Comparison of ENCODE assay signal across 8 cellular contexts in genomic region chr10:84267503-84268126, GRCh38. TPM values are rescaled to one million over a fixed set of nuclear protein-coding genes. Genes with fewer than 3 reads are reported as not detected.
DNase-seq lines count a peak whose midpoint lies in the region; ATAC-seq and TF ChIP-seq lines count a peak whose summit lies in the region.

No MANE protein-coding gene starts in this region.

- H3K4me1 ChIP-seq in Caco-2 = peaks cover 6% of the 10 kb centered on the region
- H3K4me1 ChIP-seq in HCT116 (ENCODE audit: control insufficient read depth in 1 of 2, insufficient read depth in 2 of 2, low read length in 2 of 2) = peaks cover 0 to 23% of the 10 kb centered on the region in 2 experiments; a peak in 2 of 4 replicates

- ATAC-seq in HCT116 = peak; percentile 77
- ATAC-seq in GM19035 (IDR thresholded peaks at IDR 0.05; ENCODE audit: unreplicated experiment) = no peak

- H3K36me3 Mint-ChIP-seq in Caco-2 (ENCODE audit: insufficient read depth, unreplicated experiment) = no peaks in the 10 kb centered on the region

- DNase-seq in Caco-2 = peak in 1 of 2 experiments; percentile 45
- peak; percentile 60 for DNase-seq in HCT116 (ENCODE audit: low read depth, low spot score)
- peak; percentile 95 for DNase-seq in NCI-H748 (lab: John Stamatoyannopoulos, UW; ENCODE audit: unreplicated experiment)
- peak; percentile 74 for DNase-seq in activated T-cell treated with anti-CD3 and anti-CD28 coated beads, Interleukin-2, amount 50 U/mL, for 1 hour
- DNase-seq in foreskin fibroblast = peak; percentile 51 to 81
- no peak for DNase-seq in retinal pigment epithelial cell (ENCODE audit: low read depth)
- no peak for DNase-seq in NCI-H1092 treated with DMSO at 0.1 percent for 48 hours (lab: John Stamatoyannopoulos, UW)

- H2AFZ ChIP-seq in HCT116 (ENCODE audit: low read depth, low read length, poor library complexity, severe bottlenecking) = peak overlapping the region; percentile 86

- H3K9me2 ChIP-seq in HCT116 (ENCODE audit: insufficient read depth) = no peaks in the 10 kb centered on the region

- H3K79me2 ChIP-seq in HCT116 (ENCODE audit: insufficient read depth, low read length) = no peaks in the 10 kb centered on the region

- peak overlapping the region; percentile 23; the same call in 1 of the 2 replicates for H3K4me2 ChIP-seq in HCT116 (ENCODE audit: low read length)

- intact Hi-C loops in Caco-2 (cut with micrococcal nuclease; ENCODE audit: unreplicated experiment) (loop anchor here (10.0 kb wide), 2 partner anchors 347 to 477 kb away; no protein-coding TSS in a partner anchor), HCT116 (cut with micrococcal nuclease) (loop anchor here (5.0 to 10.0 kb wide), 3 partner anchors 60 to 447 kb away; partner anchors contain the start of gene CCSER2)

- no peaks in the 10 kb centered on the region; the same call in 1 of the 2 replicates for H3K27me3 ChIP-seq in Caco-2 (replicated peaks; ENCODE audit: control insufficient read depth, insufficient read depth, low read length)
- no peaks in the 10 kb centered on the region for H3K27me3 ChIP-seq in HCT116 (ENCODE audit: insufficient read depth, low read length)

- CTCF ChIA-PET in Caco-2 (lab: Charles Lee) (interaction anchor here (0.6 to 4.2 kb wide), 2 partner anchors 104 to 270 kb away, joined by 3 to 53 read pairs; no protein-coding TSS in a partner anchor), HCT116 (lab: Charles Lee) (interaction anchor here (0.7 to 10.1 kb wide), 21 partner anchors 8 to 552 kb away, joined by 3 to 268 read pairs (median 6); partner anchors contain the start of gene CCSER2)

- POLR2A ChIA-PET in Caco-2 (lab: Charles Lee) (no interaction called here), HCT116 (lab: Charles Lee) (interaction anchor here (1.2 to 1.3 kb wide), 2 partner anchors 61 to 269 kb away, joined by 3 to 5 read pairs; partner anchors contain the start of gene CCSER2)

- peak; percentile 71 for TF ChIP-seq RAD21 in HCT116 (IDR thresholded peaks at IDR 0.05; ENCODE audit: low read depth)

- peaks cover 9% of the 10 kb centered on the region for H3K9me3 Mint-ChIP-seq in Caco-2 (ENCODE audit: unreplicated experiment)

- no peaks in the 10 kb centered on the region for H3K9me3 ChIP-seq in Caco-2
- no peaks in the 10 kb centered on the region for H3K9me3 ChIP-seq in HCT116 (ENCODE audit: control insufficient read depth in 1 of 2, insufficient read depth in 1 of 2, low read depth in 1 of 2, low read length in 2 of 2)

- H3K4me1 Mint-ChIP-seq in Caco-2 (ENCODE audit: low read depth, unreplicated experiment) = peaks cover 20% of the 10 kb centered on the region

- H3K27ac ChIP-seq in HCT116 (ENCODE audit: low read depth, low read length) = no peak overlapping the region

- TF ChIP-seq POLR2A in HCT116 (IDR thresholded peaks at IDR 0.05; ENCODE audit: borderline replicate concordance, extremely low read depth, insufficient read depth, insufficient read length) = no peak

- no peaks in the 10 kb centered on the region for H4K20me1 ChIP-seq in HCT116 (ENCODE audit: insufficient read depth)

- H3K4me3 Mint-ChIP-seq in Caco-2 (ENCODE audit: unreplicated experiment) = no peak overlapping the region

- peak in 1 of 2 experiments; percentile 31 for TF ChIP-seq CTCF in Caco-2 (IDR thresholded peaks at IDR 0.05; ENCODE audit: insufficient read depth in 1 of 2, low read depth in 1 of 2, low read length in 1 of 2, severe bottlenecking in 1 of 2, unreplicated experiment in 1 of 2)
- TF ChIP-seq CTCF in HCT116 (IDR thresholded peaks at IDR 0.05 in 2 of 3, conservative IDR thresholded peaks at IDR 0.05 in 1 of 3; ENCODE audit: borderline replicate concordance in 1 of 3, insufficient read depth in 1 of 3, low read depth in 2 of 3, low read length in 2 of 3) = peak; percentile 59 to 94 (median 91)
- peak; percentile 70 for TF ChIP-seq CTCF in foreskin fibroblast (IDR thresholded peaks at IDR 0.05; ENCODE audit: low read depth, low read length)
- TF ChIP-seq CTCF in retinal pigment epithelial cell (conservative IDR thresholded peaks at IDR 0.05; ENCODE audit: low read depth, low read length) = peak; percentile 81

- H3K36me3 ChIP-seq in Caco-2 (ENCODE audit: control insufficient read depth, insufficient read depth, low read length) (no peaks in the 10 kb centered on the region), HCT116 (ENCODE audit: control insufficient read depth in 1 of 2, insufficient read depth in 2 of 2, low read length in 2 of 2) (no peaks in the 10 kb centered on the region)

- H3K4me3 ChIP-seq in Caco-2 (ENCODE audit: low read depth, low read length) = no peak overlapping the region
- no peak overlapping the region for H3K4me3 ChIP-seq in HCT116 (replicated peaks in 1 of 2; ENCODE audit: low read depth in 1 of 2, low read length in 2 of 2)
- H3K4me3 ChIP-seq in foreskin fibroblast (ENCODE audit: low read depth in 1 of 2, low read length in 2 of 2) = no peak overlapping the region
- H3K4me3 ChIP-seq in retinal pigment epithelial cell (ENCODE audit: low read length) = no peak overlapping the region

- H3K27ac Mint-ChIP-seq in Caco-2 (ENCODE audit: unreplicated experiment) = peak overlapping the region; percentile 39

- H3K27me3 Mint-ChIP-seq in Caco-2 (ENCODE audit: insufficient read depth, unreplicated experiment) = peaks cover 4% of the 10 kb centered on the region

- RAD21 ChIA-PET in HCT116 (lab: Charles Lee; ENCODE audit: low non-redundant PET in 1 of 2, low total read pairs in 2 of 2, uncharacterized antibody in 2 of 2, unreplicated experiment in 2 of 2) = interaction anchor here (1.0 to 2.5 kb wide), 4 partner anchors 97 to 271 kb away, joined by 3 to 16 read pairs (median 6); no protein-coding TSS in a partner anchor

- no peak overlapping the region for H3K9ac ChIP-seq in HCT116 (ENCODE audit: low read length)

- BruUV-seq in Caco-2 (replicated peaks; lab: Mats Ljungman, UMichigan) = no TSS peak
- no TSS peak for BruUV-seq in HCT116 (replicated peaks; lab: Mats Ljungman, UMichigan)

TF ChIP-seq in HCT116, 20 proteins besides CTCF, POLR2A, EP300 and RAD21:
- TF ChIP-seq CBX3 (IDR thresholded peaks at IDR 0.05; ENCODE audit: low read depth) (peak; percentile 73), YY1 (IDR thresholded peaks at IDR 0.05; ENCODE audit: extremely low read depth, insufficient replicate concordance, low read depth, low read length) (peak; percentile 46), ELF1 (IDR thresholded peaks at IDR 0.05; ENCODE audit: borderline replicate concordance, low read depth) (no peak; the same call in 1 of the 2 replicates), SP1 (IDR thresholded peaks at IDR 0.05; ENCODE audit: low read depth) (0 out of 2 replicates have a peak, but pooled peaks have one; percentile 21)

RNA-seq across cellular contexts. Expression of gene RGR, which starts 22.8 kb away (rescaled TPM):
- total RNA-seq in Caco-2 (2022) (not detected in 2 replicates), HCT116 (2021; ENCODE audit: unreplicated experiment) (not detected)
- not detected in 2 replicates for polyA plus RNA-seq in HCT116 (2012)

RNA-seq across cellular contexts. Expression of gene LRIT1, which starts 26.3 kb away (rescaled TPM):
- total RNA-seq in Caco-2 (2022) = not detected in 2 replicates
- not detected for total RNA-seq in HCT116 (2021; ENCODE audit: unreplicated experiment)
- polyA plus RNA-seq in HCT116 (2012) = not detected in 2 replicates

RNA-seq across cellular contexts. Expression of gene LRIT2, which starts 42.3 kb away (rescaled TPM):
- total RNA-seq in Caco-2 (2022) (not detected in 2 replicates), HCT116 (2021; ENCODE audit: unreplicated experiment) (not detected)
- not detected in 2 replicates for polyA plus RNA-seq in HCT116 (2012)

Comparison
In these comparisons a context has a peak if more than half of its experiments do, and no peak if none do; other contexts are left out.
1. DNase-seq: peak in HCT116 (single experiment), NCI-H748 (single experiment), activated T-cell treated with anti-CD3 and anti-CD28 coated beads, Interleukin-2, amount 50 U/mL, for 1 hour (single experiment) and foreskin fibroblast (2 of 2); none in retinal pigment epithelial cell (single experiment) and NCI-H1092 treated with DMSO at 0.1 percent for 48 hours (single experiment).